In genomic region chr1:7280257-7280656, GRCh38 we compare ENCODE assay signal across 21 cellular contexts.
DNase-seq lines count a peak whose midpoint lies in the region; ATAC-seq and TF ChIP-seq lines count a peak whose summit lies in the region.
"Had no signal": no experiment of that assay in that cellular context is flagged by ENCODE, and none has a peak within 500 bp of the region (broad histone marks: within the 10 kb centered on the region; RNA-seq: fewer than 3 reads in every experiment).

No MANE protein-coding gene starts in this region.

- H4K8ac ChIP-seq in mesenchymal stem cell (ENCODE audit: low read length): no peak overlapping the region

- no peaks in the 10 kb centered on the region for H3K79me1 ChIP-seq in mesenchymal stem cell (replicated peaks; ENCODE audit: low read length, poor library complexity, severe bottlenecking)

- H3K4ac ChIP-seq in mesenchymal stem cell (ENCODE audit: low read depth in 1 of 2, low read length in 2 of 2): no peak overlapping the region

- no peak for TF ChIP-seq CTCF in colonic mucosa (IDR thresholded peaks at IDR 0.05)
- TF ChIP-seq CTCF in lower lobe of right lung (IDR thresholded peaks at IDR 0.05): no peak

- no peak overlapping the region for H3K9ac ChIP-seq in colonic mucosa (ENCODE audit: low read depth in 2 of 2, low read length in 2 of 2)
- no peak overlapping the region for H3K9ac ChIP-seq in mesenchymal stem cell (ENCODE audit: low read length)
- H3K9ac ChIP-seq: GM23248 had no signal

- H3K18ac ChIP-seq in mesenchymal stem cell (ENCODE audit: low read depth in 1 of 2, low read length in 2 of 2): peak overlapping the region in 1 of 2 experiments; percentile 25

- H2BK12ac ChIP-seq in mesenchymal stem cell (ENCODE audit: low read length in 2 of 2): peak overlapping the region in 1 of 2 experiments; percentile 91

- H2BK15ac ChIP-seq in mesenchymal stem cell (ENCODE audit: low read depth, poor library complexity, severe bottlenecking): no peak overlapping the region

- H3K9me3 ChIP-seq in colonic mucosa (no peaks in the 10 kb centered on the region), mesenchymal stem cell (ENCODE audit: control insufficient read depth, low read length) (peaks cover 5% of the 10 kb centered on the region), lower lobe of right lung (peaks cover 7% of the 10 kb centered on the region)
- H3K9me3 ChIP-seq: BE2C had no signal

- DNase-seq in DMS153 (lab: John Stamatoyannopoulos, UW): peak; percentile 26
- no peak for DNase-seq in DMS153 treated with DMSO at 0.1 percent for 48 hours (lab: John Stamatoyannopoulos, UW; ENCODE audit: unreplicated experiment)
- DNase-seq in NCI-H146 treated with DMSO at 0.1 percent for 48 hours (lab: John Stamatoyannopoulos, UW; ENCODE audit: unreplicated experiment): peak; percentile 27
- peak; percentile 13 for DNase-seq in colonic mucosa
- DNase-seq in mesenchymal stem cell: no peak
- DNase-seq in AG08395 (ENCODE audit: low spot score): no peak
- DNase-seq in lower lobe of right lung: no peak
- DNase-seq: BE2C; CD8-positive, alpha-beta memory T cell; DMS 273 treated with DMSO at 0.1 percent for 48 hours; DND-41; GM23248; NCI-H1092; NCI-H1436 treated with DMSO at 0.1 percent for 48 hours; NCI-H2029; T-cell had no signal

- WGBS in mesenchymal stem cell: 62% methylated on average over 3 of the region's 3 CpGs

- no peak overlapping the region for H2BK120ac ChIP-seq in mesenchymal stem cell (ENCODE audit: low read depth, low read length)

- H3K36me3 ChIP-seq in colonic mucosa (no peaks in the 10 kb centered on the region), mesenchymal stem cell (ENCODE audit: control insufficient read depth in 1 of 2, insufficient read depth in 2 of 2, low read depth in 1 of 2, low read length in 2 of 2) (no peaks in the 10 kb centered on the region), lower lobe of right lung (no peaks in the 10 kb centered on the region)
- H3K36me3 ChIP-seq: BE2C had no signal

- peak overlapping the region; percentile 18 for H2AFZ ChIP-seq in mesenchymal stem cell (ENCODE audit: low read depth, low read length)

- peak overlapping the region in 1 of 2 experiments; percentile 66 for H3K14ac ChIP-seq in mesenchymal stem cell (ENCODE audit: low read length in 2 of 2)

- no peak overlapping the region for H2AK5ac ChIP-seq in mesenchymal stem cell (ENCODE audit: low read length, severe bottlenecking)

- H3K4me3 ChIP-seq in colonic mucosa: no peak overlapping the region
- no peak overlapping the region for H3K4me3 ChIP-seq in mesenchymal stem cell (ENCODE audit: insufficient read depth in 1 of 2, low read depth in 1 of 2, low read length in 2 of 2)
- H3K4me3 ChIP-seq in lower lobe of right lung: no peak overlapping the region
- H3K4me3 ChIP-seq: GM23248 had no signal

- H3K4me2 ChIP-seq in mesenchymal stem cell (ENCODE audit: low read length, poor library complexity, severe bottlenecking): no peak overlapping the region

- H4K91ac ChIP-seq in mesenchymal stem cell (ENCODE audit: low read length): peak overlapping the region; percentile 37

- ATAC-seq in GM19467 (IDR thresholded peaks at IDR 0.05; ENCODE audit: unreplicated experiment) (no peak), lower lobe of right lung (no peak)
- ATAC-seq: HCT116, Panc1, T-cell had no signal

- H3K4me1 ChIP-seq in colonic mucosa (no peaks in the 10 kb centered on the region), mesenchymal stem cell (ENCODE audit: control insufficient read depth, insufficient read depth, low read depth, low read length) (peaks cover 13% of the 10 kb centered on the region), lower lobe of right lung (no peaks in the 10 kb centered on the region)
- H3K4me1 ChIP-seq: BE2C had no signal

- H3K27me3 ChIP-seq in colonic mucosa: no peaks in the 10 kb centered on the region
- no peaks in the 10 kb centered on the region for H3K27me3 ChIP-seq in mesenchymal stem cell (ENCODE audit: control insufficient read depth in 1 of 2, insufficient read depth in 1 of 2, low read length in 2 of 2)
- no peaks in the 10 kb centered on the region for H3K27me3 ChIP-seq in lower lobe of right lung (ENCODE audit: low read depth)
- H3K27me3 ChIP-seq: BE2C had no signal

- H3K23ac ChIP-seq in mesenchymal stem cell (ENCODE audit: low read length in 2 of 2): peak overlapping the region in 1 of 2 experiments; percentile 26

- intact Hi-C loops in colonic mucosa (cut with DNase I): no loop called here
- intact Hi-C loops in lower lobe of right lung (cut with DNase I): no loop called here

- no peak overlapping the region for H2BK5ac ChIP-seq in mesenchymal stem cell (ENCODE audit: low read depth, low read length, poor library complexity, severe bottlenecking)

- H3K27ac ChIP-seq in colonic mucosa: no peak overlapping the region
- H3K27ac ChIP-seq in mesenchymal stem cell (ENCODE audit: low read length, poor library complexity, severe bottlenecking): no peak overlapping the region
- H3K27ac ChIP-seq in lower lobe of right lung: no peak overlapping the region
- H3K27ac ChIP-seq: 22Rv1, GM23248, RWPE1 had no signal

Comparison
In these comparisons a context has a peak if more than half of its experiments do, and no peak if none do; other contexts are left out.
1. DNase-seq: peak in DMS153 (single experiment), NCI-H146 treated with DMSO at 0.1 percent for 48 hours (single experiment) and colonic mucosa (single experiment); none in DMS153 treated with DMSO at 0.1 percent for 48 hours (single experiment), mesenchymal stem cell (single experiment), AG08395 (single experiment) and lower lobe of right lung (single experiment).